29 cellular contexts compared by ENCODE assay signal in the genomic region with DNA sequence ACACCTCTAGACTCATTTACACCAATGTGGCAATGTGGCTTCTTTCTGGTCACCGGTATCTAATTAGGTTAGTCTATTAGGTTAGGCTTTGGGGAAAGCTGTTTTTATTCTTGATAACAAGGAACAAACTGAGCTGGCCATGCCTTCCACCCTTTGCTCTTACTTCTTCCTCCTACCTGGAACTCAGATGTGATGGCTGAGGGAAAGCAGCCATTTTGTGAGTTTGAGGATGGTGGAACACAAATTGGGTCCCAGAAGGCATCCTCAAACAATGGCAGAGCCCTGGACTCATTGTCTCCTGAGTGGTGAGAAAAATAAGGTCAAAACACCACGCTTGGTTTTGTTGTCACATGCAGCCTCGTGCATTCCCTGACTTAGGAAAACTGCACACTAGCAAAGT. TPM values are rescaled to one million over a fixed set of nuclear protein-coding genes. Genes with fewer than 3 reads are reported as not detected.
"Had no signal": no experiment of that assay in that cellular context is flagged by ENCODE, and none has a peak within 500 bp of the region (broad histone marks: within the 10 kb centered on the region; RNA-seq: fewer than 3 reads in every experiment).

No MANE protein-coding gene starts in this region.

- ATAC-seq: effector memory CD8-positive, alpha-beta T cell; esophagus mucosa; gastrocnemius medialis; heart right ventricle; left cardiac atrium; left lung; left ventricle myocardium superior; lower lobe of right lung; mucosa of descending colon; naive thymus-derived CD8-positive, alpha-beta T cell had no signal

- H3K36me3 Mint-ChIP-seq: mesothelial cell of epicardium; naive B cell; naive thymus-derived CD8-positive, alpha-beta T cell had no signal

- DNase-seq: cortex of kidney; effector CD8-positive, alpha-beta T cell; effector memory CD8-positive, alpha-beta T cell; endodermal cell; erythroblast; esophagus squamous epithelium; foreskin fibroblast; foreskin melanocyte; gastrocnemius medialis; glutamatergic neuron; head of caudate nucleus; heart right ventricle; hippocampal formation; left cardiac atrium; left lung; left ventricle myocardium superior; lower lobe of right lung; mesenchymal stem cell; mucosa of descending colon; naive B cell had no signal

- H3K27me3 ChIP-seq: gastrocnemius medialis had no signal

- H3K27ac Mint-ChIP-seq: dendritic cell treated with granulocyte-macrophage colony-stimulating factor and Interleukin-4, amounts not matched to agents 40 ng/mL and 50 ng/mL, for 4 days; effector memory CD8-positive, alpha-beta T cell; endodermal cell; mesothelial cell of epicardium; naive B cell; naive thymus-derived CD8-positive, alpha-beta T cell had no signal

- H3K9me3 Mint-ChIP-seq: dendritic cell treated with granulocyte-macrophage colony-stimulating factor and Interleukin-4, amounts not matched to agents 40 ng/mL and 50 ng/mL, for 4 days; effector memory CD8-positive, alpha-beta T cell had no signal

- H3K36me3 ChIP-seq: esophagus squamous epithelium, gastrocnemius medialis, heart right ventricle, left lung, lower lobe of right lung had no signal

- H3K4me3 ChIP-seq: esophagus squamous epithelium, gastrocnemius medialis, heart right ventricle, left lung, lower lobe of right lung, mucosa of descending colon had no signal

- H3K27ac ChIP-seq: epithelial cell of prostate, esophagus squamous epithelium, gastrocnemius medialis, heart right ventricle, left lung, lower lobe of right lung had no signal

- FAIRE-seq: endometrium, islet of Langerhans, keratinocyte had no signal

- H3K4me3 Mint-ChIP-seq: dendritic cell treated with granulocyte-macrophage colony-stimulating factor and Interleukin-4, amounts not matched to agents 40 ng/mL and 50 ng/mL, for 4 days; effector memory CD8-positive, alpha-beta T cell; endodermal cell; mesothelial cell of epicardium; naive B cell; naive thymus-derived CD8-positive, alpha-beta T cell had no signal

- H3K4me1 Mint-ChIP-seq: mesothelial cell of epicardium, naive B cell had no signal

- H3K9me3 ChIP-seq: esophagus squamous epithelium, gastrocnemius medialis, left lung, lower lobe of right lung, mucosa of descending colon had no signal

- H3K4me1 ChIP-seq: esophagus squamous epithelium, gastrocnemius medialis, heart right ventricle, left lung, lower lobe of right lung had no signal

RNA-seq across cellular contexts. Expression of gene CDH4, which starts 7.7 kb away (rescaled TPM):
- total RNA-seq: esophagus mucosa, left ventricle myocardium superior, mesenteric fat pad had no signal
